ENCODE assay signal across 9 cellular contexts in genomic region chr6:393391-394221, GRCh38.
DNase-seq lines count a peak whose midpoint lies in the region; ATAC-seq and FAIRE-seq lines count a peak whose summit lies in the region.
"Had no signal": no experiment of that assay in that cellular context is flagged by ENCODE, and none has a peak within 500 bp of the region (broad histone marks: within the 10 kb centered on the region; RNA-seq: fewer than 3 reads in every experiment).

No MANE protein-coding gene starts in this region.

- FAIRE-seq in GM19239 (lab: Jason Lieb, UNC), result peak; percentile 8

- peaks cover 86% of the 10 kb centered on the region for H3K36me3 Mint-ChIP-seq in stimulated activated effector memory CD8-positive, alpha-beta T cell treated with anti-CD3 and anti-CD28 coated beads, Interleukin-12 subunit alpha, Interleukin-12 subunit beta, amount 100 ng/mL, for 72 hours

- no peaks in the 10 kb centered on the region for H3K36me3 ChIP-seq in iPS-20b (ENCODE audit: insufficient read depth, low read depth, low read length)
- H3K36me3 ChIP-seq: SJCRH30 had no signal

- peak overlapping the region; percentile 99 for H3K27ac Mint-ChIP-seq in stimulated activated effector memory CD8-positive, alpha-beta T cell treated with anti-CD3 and anti-CD28 coated beads, Interleukin-12 subunit alpha, Interleukin-12 subunit beta, amount 100 ng/mL, for 72 hours

- peak overlapping the region; percentile 66 for H3K4me3 ChIP-seq in iPS-20b (ENCODE audit: low read length)
- H3K4me3 ChIP-seq: SJCRH30 had no signal

- H3K4me1 ChIP-seq in iPS-20b (ENCODE audit: insufficient read depth, low read length), result 0 out of 2 replicates have a peak, but pooled peaks cover 2% of the 10 kb centered on the region
- H3K4me1 ChIP-seq: SJCRH30 had no signal

- no peak overlapping the region for H3K27ac ChIP-seq in iPS-20b (ENCODE audit: low read length)
- H3K27ac ChIP-seq: SJCRH30 had no signal

- intact Hi-C loops in posterior cingulate gyrus (cut with DNase I), result no loop called here

- H3K9me3 ChIP-seq in iPS-20b (ENCODE audit: insufficient read depth, low read depth, low read length), result no peaks in the 10 kb centered on the region
- H3K9me3 ChIP-seq: SJCRH30 had no signal

- H3K9me3 Mint-ChIP-seq in stimulated activated effector memory CD8-positive, alpha-beta T cell treated with anti-CD3 and anti-CD28 coated beads, Interleukin-12 subunit alpha, Interleukin-12 subunit beta, amount 100 ng/mL, for 72 hours, result no peaks in the 10 kb centered on the region

- peak overlapping the region; percentile 96 for H3K4me3 Mint-ChIP-seq in stimulated activated effector memory CD8-positive, alpha-beta T cell treated with anti-CD3 and anti-CD28 coated beads, Interleukin-12 subunit alpha, Interleukin-12 subunit beta, amount 100 ng/mL, for 72 hours

- DNase-seq in GM19239 (ENCODE audit: insufficient read length, low spot score), result no peak
- peak; percentile 81 for DNase-seq in activated CD8-positive, alpha-beta memory T cell treated with anti-CD3 and anti-CD28 coated beads for 24 hours
- no peak for DNase-seq in stimulated activated effector memory CD8-positive, alpha-beta T cell treated with anti-CD3 and anti-CD28 coated beads, Interleukin-12 subunit alpha, Interleukin-12 subunit beta, amount 100 ng/mL, for 72 hours (ENCODE audit: low spot score in 2 of 2)
- no peak for DNase-seq in putamen (ENCODE audit: low spot score)
- DNase-seq in SW 1271 (lab: John Stamatoyannopoulos, UW), result no peak
- DNase-seq in posterior cingulate gyrus, result no peak
- DNase-seq: SJCRH30 had no signal

- H3K9ac ChIP-seq in iPS-20b (ENCODE audit: low read depth, low read length), result no peak overlapping the region

- no peak for ATAC-seq in stimulated activated effector memory CD8-positive, alpha-beta T cell treated with anti-CD3 and anti-CD28 coated beads, Interleukin-12 subunit alpha, Interleukin-12 subunit beta, amount 100 ng/mL, for 72 hours
- ATAC-seq in HG03159 (IDR thresholded peaks at IDR 0.05; ENCODE audit: unreplicated experiment), result no peak

- H3K4me1 Mint-ChIP-seq in stimulated activated effector memory CD8-positive, alpha-beta T cell treated with anti-CD3 and anti-CD28 coated beads, Interleukin-12 subunit alpha, Interleukin-12 subunit beta, amount 100 ng/mL, for 72 hours, result peaks cover 66% of the 10 kb centered on the region

- H3K27me3 ChIP-seq in iPS-20b (ENCODE audit: insufficient read depth, low read length), result peaks cover 93% of the 10 kb centered on the region
- H3K27me3 ChIP-seq: SJCRH30 had no signal
